ENCODE assay signal across 13 cellular contexts in genomic region chr2:176669398-176670174, GRCh38.
DNase-seq lines count a peak whose midpoint lies in the region; ATAC-seq, FAIRE-seq and TF ChIP-seq lines count a peak whose summit lies in the region.
"Had no signal": no experiment of that assay in that cellular context is flagged by ENCODE, and none has a peak within 500 bp of the region (broad histone marks: within the 10 kb centered on the region; RNA-seq: fewer than 3 reads in every experiment).

No MANE protein-coding gene starts in this region.

- no TSS peak for BruUV-seq in endothelial cell of umbilical vein (replicated peaks; lab: Mats Ljungman, UMichigan)

- no peaks in the 10 kb centered on the region for H3K79me2 ChIP-seq in endothelial cell of umbilical vein (ENCODE audit: control insufficient read depth, insufficient read depth, low read length)

- no peak overlapping the region for H3K4me3 ChIP-seq in endothelial cell of umbilical vein (replicated peaks in 1 of 3; ENCODE audit: insufficient read depth in 1 of 3, low read depth in 1 of 3, low read length in 3 of 3)
- no peak overlapping the region for H3K4me3 ChIP-seq in uterus
- H3K4me3 ChIP-seq: adrenal gland, MG63 had no signal

- H3K27ac ChIP-seq in endothelial cell of umbilical vein (ENCODE audit: insufficient read depth, low read depth, low read length) (no peak overlapping the region), uterus (peak overlapping the region; percentile 54 to 72)
- H3K27ac ChIP-seq: 22Rv1 had no signal

- TF ChIP-seq CTCF in endothelial cell of umbilical vein (IDR thresholded peaks at IDR 0.05; ENCODE audit: extremely low read depth in 1 of 2, insufficient read depth in 1 of 2, low read depth in 1 of 2, low read length in 2 of 2) (no peak), uterus (IDR thresholded peaks at IDR 0.05) (no peak)

- ATAC-seq in HG03108 (IDR thresholded peaks at IDR 0.05; ENCODE audit: unreplicated experiment): peak; percentile 68
- ATAC-seq in GM21390 (IDR thresholded peaks at IDR 0.05; ENCODE audit: unreplicated experiment): no peak

- H3K4me1 ChIP-seq in endothelial cell of umbilical vein (ENCODE audit: control insufficient read depth, extremely low read depth, insufficient read depth, low read length) (no peaks in the 10 kb centered on the region), uterus (peaks cover 0 to 16% of the 10 kb centered on the region in 2 donors)

- DNase-seq in DMS53 (lab: John Stamatoyannopoulos, UW): peak; percentile 10
- no peak for DNase-seq in DMS53 treated with DMSO at 0.1 percent for 48 hours (lab: John Stamatoyannopoulos, UW; ENCODE audit: unreplicated experiment)
- DNase-seq in endothelial cell of umbilical vein (ENCODE audit: low read depth, low spot score): peak; percentile 13
- no peak for DNase-seq in uterus
- no peak for DNase-seq in central memory CD4-positive, alpha-beta T cell
- DNase-seq in NCI-H1092 (lab: John Stamatoyannopoulos, UW): no peak
- DNase-seq: activated T-cell treated with anti-CD3 and anti-CD28 coated beads for 4 hours; adrenal gland; CD8-positive, alpha-beta memory T cell; MG63 had no signal

- H3K36me3 ChIP-seq in endothelial cell of umbilical vein (ENCODE audit: control insufficient read depth in 2 of 2, extremely low read depth in 1 of 2, insufficient read depth in 2 of 2, low read length in 2 of 2): no peaks in the 10 kb centered on the region
- no peaks in the 10 kb centered on the region for H3K36me3 ChIP-seq in uterus
- H3K36me3 ChIP-seq: adrenal gland, MG63 had no signal

- H3K9me3 ChIP-seq in endothelial cell of umbilical vein (replicated peaks; ENCODE audit: control insufficient read depth, insufficient read depth, low read length): no peaks in the 10 kb centered on the region
- no peaks in the 10 kb centered on the region for H3K9me3 ChIP-seq in uterus
- H3K9me3 ChIP-seq: adrenal gland, MG63 had no signal

- intact Hi-C loops in endothelial cell of umbilical vein (cut with micrococcal nuclease): no loop called here
- intact Hi-C loops in uterus (cut with DNase I; ENCODE audit: low total_unique reads): loop anchor here (10.0 kb wide), 1 partner anchor 155 kb away; no protein-coding TSS in a partner anchor

- H2AFZ ChIP-seq in endothelial cell of umbilical vein (ENCODE audit: low read depth, low read length): peak overlapping the region; percentile 80

- H4K20me1 ChIP-seq in endothelial cell of umbilical vein (replicated peaks; ENCODE audit: control insufficient read depth, extremely low read depth, insufficient read depth, low read length): no peaks in the 10 kb centered on the region

- no peak for TF ChIP-seq POLR2A in endothelial cell of umbilical vein (IDR thresholded peaks at IDR 0.05; ENCODE audit: low read depth, low read length)
- TF ChIP-seq POLR2A in uterus (IDR thresholded peaks at IDR 0.05): no peak

- POLR2A ChIA-PET in endothelial cell of umbilical vein (lab: Charles Lee): no interaction called here

- H3K27me3 ChIP-seq in endothelial cell of umbilical vein (ENCODE audit: control insufficient read depth in 2 of 2, insufficient read depth in 2 of 2, low read length in 2 of 2) (no peaks in the 10 kb centered on the region), uterus (no peaks in the 10 kb centered on the region)
- H3K27me3 ChIP-seq: adrenal gland, MG63 had no signal

- H3K9ac ChIP-seq in endothelial cell of umbilical vein (replicated peaks; ENCODE audit: extremely low read depth, insufficient read depth, low read length): no peak overlapping the region

- peak; percentile 18 for FAIRE-seq in endothelial cell of umbilical vein (lab: Jason Lieb, UNC)

- no peak overlapping the region for H3K4me2 ChIP-seq in endothelial cell of umbilical vein (ENCODE audit: insufficient read depth, low read length)

- H3K9me1 ChIP-seq in endothelial cell of umbilical vein (replicated peaks; ENCODE audit: control insufficient read depth, extremely low read depth, insufficient read depth, low read length): peaks cover 2% of the 10 kb centered on the region

- CTCF ChIA-PET in endothelial cell of umbilical vein (lab: Charles Lee): interaction anchor here (1.7 to 4.2 kb wide), 2 partner anchors 15 to 18 kb away, joined by 6 to 19 read pairs; no protein-coding TSS in a partner anchor

- dilution Hi-C loops in endothelial cell of umbilical vein (cut with MboI; ENCODE audit: extremely low pct_ligation_motif_present, low sequenced_read_pairs): loop anchor here (25.0 kb wide), 1 partner anchor 468 kb away; no protein-coding TSS in a partner anchor

TF ChIP-seq in endothelial cell of umbilical vein, 7 proteins besides CTCF, POLR2A, EP300 and RAD21:
- TF ChIP-seq FOS (IDR thresholded peaks at IDR 0.05; ENCODE audit: borderline replicate concordance, insufficient read depth, low read length): no peak
- TF ChIP-seq MYC (IDR thresholded peaks at IDR 0.05; ENCODE audit: low read depth, low read length): no peak
- no peak for TF ChIP-seq POLR2AphosphoS5 (IDR thresholded peaks at IDR 0.05; ENCODE audit: insufficient read depth, low read depth, low read length)
- no peak for TF ChIP-seq EZH2 (IDR thresholded peaks at IDR 0.05; ENCODE audit: borderline replicate concordance, low read depth, low read length, severe bottlenecking)
- TF ChIP-seq GATA2 (IDR thresholded peaks at IDR 0.05; ENCODE audit: insufficient read depth, insufficient read length, low read depth, low read length): no peak
- TF ChIP-seq MAX (IDR thresholded peaks at IDR 0.05; ENCODE audit: insufficient read depth, insufficient read length): no peak
- no peak for TF ChIP-seq JUN (IDR thresholded peaks at IDR 0.05; ENCODE audit: borderline replicate concordance, insufficient read depth, insufficient read length, low read depth)

Comparison
In these comparisons a context has a peak if more than half of its experiments do, and no peak if none do; other contexts are left out.
1. DNase-seq: peak in DMS53 (single experiment) and endothelial cell of umbilical vein (single experiment); none in DMS53 treated with DMSO at 0.1 percent for 48 hours (single experiment), uterus (0 of 2), central memory CD4-positive, alpha-beta T cell (single experiment) and NCI-H1092 (single experiment).